Comparison of ENCODE assay signal across 18 cellular contexts in the genomic region with DNA sequence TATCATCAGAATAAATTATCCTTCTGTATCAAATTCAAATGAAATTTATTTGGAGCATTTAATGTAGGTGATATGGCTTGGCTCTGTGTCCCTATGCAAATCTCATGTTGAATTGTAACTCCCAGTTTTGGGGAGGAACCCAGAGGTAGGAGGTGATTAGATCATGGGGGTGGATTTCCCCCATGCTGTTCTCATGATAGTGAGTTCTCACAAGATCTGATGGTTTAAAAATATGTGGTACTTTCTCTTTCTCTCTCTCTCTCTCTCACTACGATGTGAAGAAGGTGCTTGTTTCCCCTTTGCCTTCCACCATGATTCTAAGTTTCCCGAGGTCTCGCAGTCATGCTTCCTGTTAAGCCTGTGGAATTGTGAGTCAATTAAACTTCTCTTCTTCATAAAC.
"Had no signal": no experiment of that assay in that cellular context is flagged by ENCODE, and none has a peak within 500 bp of the region (broad histone marks: within the 10 kb centered on the region; RNA-seq: fewer than 3 reads in every experiment).

No MANE protein-coding gene starts in this region.

- H3K27ac ChIP-seq: lower lobe of right lung, tibial artery, vagina had no signal

- DNase-seq: activated CD4-positive, alpha-beta T cell treated with anti-CD3 and anti-CD28 coated beads, Interleukin-2, amount 50 U/mL, for 48 hours; activated CD4-positive, CD25-positive, alpha-beta regulatory T cell treated with anti-CD3 and anti-CD28 coated beads, Interleukin-2, amount 50 U/mL, for 72 hours; activated CD8-positive, alpha-beta memory T cell treated with anti-CD3 and anti-CD28 coated beads, Interleukin-2, amount 10 ng/mL, durations not matched to agents 7 days and 5 days; activated gamma-delta T cell; activated naive CD8-positive, alpha-beta T cell treated with anti-CD3 and anti-CD28 coated beads for 36 hours; activated T-cell treated with anti-CD3 and anti-CD28 coated beads, Interleukin-2, amount 50 U/mL, for 24 hours; cerebellar nuclear complex; endodermal cell; hypothalamus; left cardiac atrium; lower lobe of right lung; naive thymus-derived CD8-positive, alpha-beta T cell; right cardiac atrium; tibial artery had no signal

- ATAC-seq: activated CD8-positive, alpha-beta memory T cell treated with anti-CD3 and anti-CD28 coated beads, Interleukin-2, amount 10 ng/mL, durations not matched to agents 7 days and 5 days; esophagus mucosa; left cardiac atrium; lower lobe of right lung; naive thymus-derived CD8-positive, alpha-beta T cell; right cardiac atrium; stimulated activated memory B cell treated with anti-CD40 and anti-IgM and Interleukin-4, amounts not matched to agents 10 μg/mL and 1 μg/mL and 100 μg/mL, for 72 hours had no signal

- H3K27me3 ChIP-seq: tibial artery, vagina had no signal

- H3K4me3 ChIP-seq: lower lobe of right lung, smooth muscle cell, tibial artery, vagina had no signal

- H3K4me1 ChIP-seq: lower lobe of right lung, tibial artery, vagina had no signal

- H3K36me3 ChIP-seq: lower lobe of right lung, tibial artery, vagina had no signal

- H3K9me3 ChIP-seq: lower lobe of right lung, tibial artery, vagina had no signal

- H3K4me2 ChIP-seq: smooth muscle cell had no signal
